ENCODE assay signal across 1 cellular context in genomic region chr9:16335788-16336580, GRCh38.
TF ChIP-seq lines count a peak whose summit lies in the region.

No MANE protein-coding gene starts in this region.

TF ChIP-seq in liver, 16 proteins besides CTCF, POLR2A, EP300 and RAD21 (continued from another document):
- TF ChIP-seq ZBTB33 (IDR thresholded peaks at IDR 0.05) (no peak), RXRA (IDR thresholded peaks at IDR 0.05) (peak; percentile 28 to 93), MAX (IDR thresholded peaks at IDR 0.05) (peak; percentile 14), FOXA1 (IDR thresholded peaks at IDR 0.05) (no peak), JUND (IDR thresholded peaks at IDR 0.05) (peak in 1 of 2 donors; percentile 91), REST (IDR thresholded peaks at IDR 0.05) (no peak), HNF4G (IDR thresholded peaks at IDR 0.05) (no peak)
